In genomic region chr10:80421369-80422220, GRCh38 we compare ENCODE assay signal across 14 cellular contexts. TPM values are rescaled to one million over a fixed set of nuclear protein-coding genes. Genes with fewer than 3 reads are reported as not detected.
A peak's percentile ranks its signal among the peaks of the same experiment; 100 is the strongest.
DNase-seq lines count a peak whose midpoint lies in the region; ATAC-seq, FAIRE-seq and TF ChIP-seq lines count a peak whose summit lies in the region.
"Had no signal": no experiment of that assay in that cellular context is flagged by ENCODE, and none has a peak within 500 bp of the region (broad histone marks: within the 10 kb centered on the region; RNA-seq: fewer than 3 reads in every experiment).

No MANE protein-coding gene starts in this region.

- H3K9ac ChIP-seq in GM12878 (ENCODE audit: control insufficient read depth, insufficient read depth, low read length), result no peak overlapping the region; the same call in 1 of the 2 replicates

- no peak for TF ChIP-seq POLR2A in GM12878 (IDR thresholded peaks at IDR 0.05; ENCODE audit: low read depth, low read length)

- peaks cover 21% of the 10 kb centered on the region for H3K4me1 ChIP-seq in GM12878 (ENCODE audit: control insufficient read depth, insufficient read depth, low read length)

- H3K4me1 Mint-ChIP-seq in T-helper 17 cell, result peaks cover 3% of the 10 kb centered on the region
- H3K4me1 Mint-ChIP-seq in activated T-cell treated with anti-CD3 and anti-CD28 coated beads, Interleukin-2, amount 50 U/mL, for 72 hours (ENCODE audit: low read depth), result no peaks in the 10 kb centered on the region
- H3K4me1 Mint-ChIP-seq in activated naive CD4-positive, alpha-beta T cell treated with anti-CD3 and anti-CD28 coated beads for 36 hours (ENCODE audit: low read depth), result no peaks in the 10 kb centered on the region
- H3K4me1 Mint-ChIP-seq: activated CD4-positive, alpha-beta memory T cell treated with anti-CD3 and anti-CD28 coated beads, Interleukin-2, amount 10 ng/mL, durations not matched to agents 7 days and 5 days; natural killer cell had no signal

- peak overlapping the region; percentile 72 for H3K4me2 ChIP-seq in GM12878 (ENCODE audit: control insufficient read depth, insufficient read depth)

- H3K9me3 Mint-ChIP-seq in activated T-cell treated with anti-CD3 and anti-CD28 coated beads, Interleukin-2, amount 50 U/mL, for 72 hours, result no peaks in the 10 kb centered on the region
- no peaks in the 10 kb centered on the region for H3K9me3 Mint-ChIP-seq in activated naive CD4-positive, alpha-beta T cell treated with anti-CD3 and anti-CD28 coated beads for 36 hours
- H3K9me3 Mint-ChIP-seq: activated CD4-positive, alpha-beta memory T cell treated with anti-CD3 and anti-CD28 coated beads, Interleukin-2, amount 10 ng/mL, durations not matched to agents 7 days and 5 days; natural killer cell had no signal

- H3K9me3 ChIP-seq in GM12878 (replicated peaks; ENCODE audit: control insufficient read depth, insufficient read depth, low read length), result no peaks in the 10 kb centered on the region
- H3K9me3 ChIP-seq in T-helper 17 cell (ENCODE audit: control insufficient read depth, low read length, poor library complexity, severe bottlenecking), result no peaks in the 10 kb centered on the region
- H3K9me3 ChIP-seq: gastrocnemius medialis had no signal

- peak; percentile 40 for DNase-seq in GM12878 (ENCODE audit: low read depth, low spot score)
- DNase-seq in T-helper 17 cell, result no peak
- no peak for DNase-seq in activated T-cell treated with anti-CD3 and anti-CD28 coated beads, Interleukin-2, amount 50 U/mL, for 72 hours
- no peak for DNase-seq in activated naive CD4-positive, alpha-beta T cell treated with anti-CD3 and anti-CD28 coated beads for 36 hours
- DNase-seq in NCI-H1417 treated with DMSO at 0.1 percent for 48 hours (lab: John Stamatoyannopoulos, UW), result no peak
- DNase-seq: activated CD4-positive, alpha-beta memory T cell treated with anti-CD3 and anti-CD28 coated beads, Interleukin-2, amount 10 ng/mL, durations not matched to agents 7 days and 5 days; brain microvascular endothelial cell; gastrocnemius medialis; natural killer cell; NCI-H524 treated with DMSO at 0.1 percent for 48 hours; stimulated activated CD4-positive, alpha-beta T cell treated with anti-CD3 and anti-CD28 coated beads, Interleukin-4, amount 100 ng/mL, for 24 hours had no signal

- peak overlapping the region; percentile 68 for H2AFZ ChIP-seq in GM12878 (ENCODE audit: control insufficient read depth, low read depth, low read length)

- CTCF ChIA-PET in GM12878 (lab: Yijun Ruan, JAX), result interaction anchor here (0.8 to 6.2 kb wide), 18 partner anchors 8 to 597 kb away, joined by 3 to 33 read pairs (median 5); partner anchors contain the start of gene PRXL2A
- CTCF ChIA-PET in activated naive CD4-positive, alpha-beta T cell treated with anti-CD3 and anti-CD28 coated beads for 36 hours (lab: Charles Lee), result interaction anchor here (0.6 to 2.1 kb wide), 4 partner anchors 44 to 175 kb away, joined by 4 to 9 read pairs (median 4); no protein-coding TSS in a partner anchor

- no peaks in the 10 kb centered on the region for H3K36me3 Mint-ChIP-seq in T-helper 17 cell (ENCODE audit: low read depth)
- H3K36me3 Mint-ChIP-seq in activated T-cell treated with anti-CD3 and anti-CD28 coated beads, Interleukin-2, amount 50 U/mL, for 72 hours (ENCODE audit: insufficient read depth in 2 of 2), result no peaks in the 10 kb centered on the region
- peaks cover 7% of the 10 kb centered on the region for H3K36me3 Mint-ChIP-seq in activated naive CD4-positive, alpha-beta T cell treated with anti-CD3 and anti-CD28 coated beads for 36 hours (ENCODE audit: low read depth)
- H3K36me3 Mint-ChIP-seq: natural killer cell had no signal

- no peaks in the 10 kb centered on the region for H3K27me3 ChIP-seq in GM12878 (replicated peaks in 1 of 2; ENCODE audit: control insufficient read depth in 2 of 2, insufficient read depth in 2 of 2, low read length in 1 of 2)
- H3K27me3 ChIP-seq: brain microvascular endothelial cell, gastrocnemius medialis had no signal

- ATAC-seq in GM18508 (IDR thresholded peaks at IDR 0.05; ENCODE audit: insufficient read depth, unreplicated experiment) (peak; percentile 86), GM21528 (IDR thresholded peaks at IDR 0.05; ENCODE audit: low FRiP score, unreplicated experiment) (peak; percentile 90), HG03354 (IDR thresholded peaks at IDR 0.05; ENCODE audit: poor library complexity, severe bottlenecking, unreplicated experiment) (peak; percentile 95), GM12878 (peak; percentile 92), T-helper 17 cell (no peak)
- no peak for ATAC-seq in activated T-cell treated with anti-CD3 and anti-CD28 coated beads, Interleukin-2, amount 50 U/mL, for 72 hours (replicated peaks in 1 of 2)
- ATAC-seq: gastrocnemius medialis, natural killer cell had no signal

- H3K27me3 Mint-ChIP-seq in T-helper 17 cell, result no peaks in the 10 kb centered on the region
- H3K27me3 Mint-ChIP-seq in activated T-cell treated with anti-CD3 and anti-CD28 coated beads, Interleukin-2, amount 50 U/mL, for 72 hours (ENCODE audit: low read depth), result no peaks in the 10 kb centered on the region
- no peaks in the 10 kb centered on the region for H3K27me3 Mint-ChIP-seq in activated naive CD4-positive, alpha-beta T cell treated with anti-CD3 and anti-CD28 coated beads for 36 hours (ENCODE audit: low read depth)

- intact Hi-C loops in GM12878 (cut with micrococcal nuclease; ENCODE audit: unreplicated experiment), result no loop called here
- intact Hi-C loops in activated naive CD4-positive, alpha-beta T cell treated with anti-CD3 and anti-CD28 coated beads for 36 hours (cut with micrococcal nuclease), result no loop called here

- H3K79me2 ChIP-seq in GM12878 (ENCODE audit: control insufficient read depth, insufficient read depth, low read length), result no peaks in the 10 kb centered on the region

- no peaks in the 10 kb centered on the region for H4K20me1 ChIP-seq in GM12878 (ENCODE audit: control insufficient read depth, insufficient read depth)

- WGBS in GM12878 (ENCODE audit: insufficient coverage, insufficient replicate concordance, low lambda C conversion rate, missing lambda C conversion rate), result 15% methylated on average over 6 of the region's 6 CpGs

- SMC1A ChIA-PET in GM12878 (lab: Charles Lee; ENCODE audit: uncharacterized antibody, unreplicated experiment), result interaction anchor here (0.6 to 3.9 kb wide), 18 partner anchors 9 to 757 kb away, joined by 3 to 26 read pairs (median 4); no protein-coding TSS in a partner anchor

- no peak for TF ChIP-seq CTCF in GM12878 (IDR thresholded peaks at IDR 0.05 in 2 of 3, conservative IDR thresholded peaks at IDR 0.05 in 1 of 3; ENCODE audit: control insufficient read depth in 2 of 3, extremely low read depth in 1 of 3, insufficient read depth in 1 of 3, low read depth in 3 of 3, low read length in 3 of 3)

- no peak for TF ChIP-seq RAD21 in GM12878 (IDR thresholded peaks at IDR 0.05; ENCODE audit: insufficient read depth, low read depth, low read length)

- POLR2A ChIA-PET in GM12878 (lab: Charles Lee), result interaction anchor here (0.7 to 2.3 kb wide), 6 partner anchors 12 to 78 kb away, joined by 3 to 10 read pairs (median 5); partner anchors contain the start of gene PRXL2A

- no peaks in the 10 kb centered on the region for H3K36me3 ChIP-seq in GM12878 (ENCODE audit: control insufficient read depth in 2 of 2, insufficient read depth in 2 of 2, low read length in 1 of 2)
- H3K36me3 ChIP-seq: brain microvascular endothelial cell had no signal

- RAD21 ChIA-PET in GM12878 (lab: Charles Lee; ENCODE audit: unreplicated experiment), result interaction anchor here (0.7 to 3.4 kb wide), 9 partner anchors 13 to 277 kb away, joined by 3 to 22 read pairs (median 3); partner anchors contain the start of gene PRXL2A

- H3K27ac ChIP-seq in GM12878 (ENCODE audit: control insufficient read depth, insufficient read depth), result peak overlapping the region; percentile 47
- H3K27ac ChIP-seq: brain microvascular endothelial cell, gastrocnemius medialis had no signal

- no peak overlapping the region for H3K4me3 Mint-ChIP-seq in T-helper 17 cell
- no peak overlapping the region for H3K4me3 Mint-ChIP-seq in activated T-cell treated with anti-CD3 and anti-CD28 coated beads, Interleukin-2, amount 50 U/mL, for 72 hours
- H3K4me3 Mint-ChIP-seq in activated naive CD4-positive, alpha-beta T cell treated with anti-CD3 and anti-CD28 coated beads for 36 hours, result no peak overlapping the region
- H3K4me3 Mint-ChIP-seq: activated CD4-positive, alpha-beta memory T cell treated with anti-CD3 and anti-CD28 coated beads, Interleukin-2, amount 10 ng/mL, durations not matched to agents 7 days and 5 days; natural killer cell had no signal

- no peak overlapping the region for H3K27ac Mint-ChIP-seq in T-helper 17 cell
- no peak overlapping the region for H3K27ac Mint-ChIP-seq in activated T-cell treated with anti-CD3 and anti-CD28 coated beads, Interleukin-2, amount 50 U/mL, for 72 hours
- H3K27ac Mint-ChIP-seq in activated naive CD4-positive, alpha-beta T cell treated with anti-CD3 and anti-CD28 coated beads for 36 hours, result no peak overlapping the region
- H3K27ac Mint-ChIP-seq: activated CD4-positive, alpha-beta memory T cell treated with anti-CD3 and anti-CD28 coated beads, Interleukin-2, amount 10 ng/mL, durations not matched to agents 7 days and 5 days; natural killer cell had no signal

- in situ Hi-C loops in GM12878 (cut with MboI), result no loop called here

- no peak for TF ChIP-seq EP300 in GM12878 (IDR thresholded peaks at IDR 0.05; ENCODE audit: borderline replicate concordance in 1 of 2, control insufficient read depth in 1 of 2, low read depth in 2 of 2, low read length in 2 of 2)

- FAIRE-seq in GM12878 (lab: Jason Lieb, UNC), result peak; percentile 38

- H3K4me3 ChIP-seq in GM12878, result peak overlapping the region; percentile 23; the same call in 1 of the 2 replicates
- H3K4me3 ChIP-seq: gastrocnemius medialis had no signal

- BruUV-seq in GM12878 (replicated peaks; lab: Mats Ljungman, UMichigan), result no TSS peak

RNA-seq across cellular contexts. Expression of gene PRXL2A, which starts 13.2 kb away (rescaled TPM):
- 4.0 and 4.3 TPM in 2 replicates for total RNA-seq in GM12878 (2013; cell fraction: nucleolus; rRNA removed)
- 6.9 and 11.1 TPM in 2 replicates for total RNA-seq in GM12878 (2014; rRNA removed)
- 14.7 and 15.6 TPM in 2 replicates for total RNA-seq in GM12878 (2014; rRNA removed; fragmentation: Illumina TruSeq; extraction: Trizol)
- 11.0 and 11.4 TPM in 2 replicates for total RNA-seq in GM12878 (2021)
- 12.7 TPM for polyA plus RNA-seq in GM12878 (2011; ENCODE audit: low read depth)
- polyA plus RNA-seq in GM12878 (2011; rRNA removed), result 2.8 and 3.4 TPM in 2 replicates
- 1.3 and 1.6 TPM in 2 replicates for polyA plus RNA-seq in GM12878 (2011; cell fraction: cytosol; rRNA removed)
- polyA plus RNA-seq in GM12878 (2011; cell fraction: nucleus; rRNA removed), result 0.45 and 0.51 TPM in 2 replicates
- 17.3 and 17.8 TPM in 2 replicates for polyA plus RNA-seq in GM12878 (2012)
- 15.6 and 17.8 TPM in 2 replicates for polyA plus RNA-seq in GM12878 (2014; fragmentation: Illumina TruSeq; extraction: Trizol)
- polyA plus RNA-seq in GM12878 (2014; fragmentation: Nextera tagmentation; extraction: Ambion mirVana), result 10 to 100 TPM in 1 of 2 experiments, 1 to 10 TPM in 1; 5.1 to 10.0 TPM
- 10.0 and 12.6 TPM in 2 replicates for polyA plus RNA-seq in GM12878 (2014; rRNA removed)
- 10 to 100 TPM; 10.9 to 13.7 TPM for polyA plus RNA-seq in GM12878 (2016; fragmentation: Nextera tagmentation; extraction: Ambion mirVana)
- 0.73 and 1.1 TPM in 2 replicates for polyA minus RNA-seq in GM12878 (2011; rRNA and poly(A)+ RNA removed)
- polyA minus RNA-seq in GM12878 (2011; cell fraction: cytosol; rRNA and poly(A)+ RNA removed), result not detected in 2 replicates
- polyA minus RNA-seq in GM12878 (2011; cell fraction: nucleus; rRNA and poly(A)+ RNA removed), result 0.24 and 0.38 TPM in 2 replicates
- total RNA-seq in T-helper 17 cell, result 1 to 10 TPM in 1 of 2 donors, under 1 TPM in 1; 0.94 to 1.5 TPM
- total RNA-seq in activated T-cell treated with anti-CD3 and anti-CD28 coated beads, Interleukin-2, amount 50 U/mL, for 72 hours, result 10 to 100 TPM; 11.0 to 15.5 TPM
- 10 to 100 TPM; 17.6 to 17.7 TPM for total RNA-seq in activated naive CD4-positive, alpha-beta T cell treated with anti-CD3 and anti-CD28 coated beads for 36 hours

RNA-seq across cellular contexts. Expression of gene TSPAN14, which starts 32.5 kb away (rescaled TPM):
- 100 and 110 TPM in 2 replicates for total RNA-seq in GM12878 (2013; cell fraction: nucleolus; rRNA removed)
- total RNA-seq in GM12878 (2014; rRNA removed) (12.5 and 13.3 TPM in 2 replicates), GM12878 (2014; rRNA removed; fragmentation: Illumina TruSeq; extraction: Trizol) (8.0 and 8.1 TPM in 2 replicates), GM12878 (2021) (30.0 and 31.7 TPM in 2 replicates), T-helper 17 cell (100 to 1,000 TPM; 118 to 139 TPM)
- polyA plus RNA-seq in GM12878 (2011; ENCODE audit: low read depth), result 7.3 TPM
- polyA plus RNA-seq in GM12878 (2011; rRNA removed) (18.8 and 27.8 TPM in 2 replicates), GM12878 (2014; fragmentation: Illumina TruSeq; extraction: Trizol) (8.6 and 16.9 TPM in 2 replicates), GM12878 (2014; fragmentation: Nextera tagmentation; extraction: Ambion mirVana) (1 to 10 TPM; 2.5 to 2.6 TPM), GM12878 (2014; rRNA removed) (21.1 and 23.3 TPM in 2 replicates), GM12878 (2016; fragmentation: Nextera tagmentation; extraction: Ambion mirVana) (10 to 100 TPM; 19.0 to 22.0 TPM)
- polyA plus RNA-seq in GM12878 (2011; cell fraction: cytosol; rRNA removed), result 31.9 and 34.2 TPM in 2 replicates
- 45.1 and 52.6 TPM in 2 replicates for polyA plus RNA-seq in GM12878 (2011; cell fraction: nucleus; rRNA removed)
- 11.9 and 19.2 TPM in 2 replicates for polyA plus RNA-seq in GM12878 (2012)
- 21.3 and 31.5 TPM in 2 replicates for polyA minus RNA-seq in GM12878 (2011; rRNA and poly(A)+ RNA removed)
- 8.9 and 10.2 TPM in 2 replicates for polyA minus RNA-seq in GM12878 (2011; cell fraction: cytosol; rRNA and poly(A)+ RNA removed)
- polyA minus RNA-seq in GM12878 (2011; cell fraction: nucleus; rRNA and poly(A)+ RNA removed), result 17.2 and 26.6 TPM in 2 replicates
- 10 to 100 TPM; 44.2 to 47.8 TPM for total RNA-seq in activated T-cell treated with anti-CD3 and anti-CD28 coated beads, Interleukin-2, amount 50 U/mL, for 72 hours
- 10 to 100 TPM; 33.5 to 35.5 TPM for total RNA-seq in activated naive CD4-positive, alpha-beta T cell treated with anti-CD3 and anti-CD28 coated beads for 36 hours

Comparison
In these comparisons a context has a peak if more than half of its experiments do, and no peak if none do; other contexts are left out.
1. ATAC-seq: peak in GM18508 (single experiment), GM21528 (single experiment), HG03354 (single experiment) and GM12878 (single experiment); none in T-helper 17 cell (single experiment) and activated T-cell treated with anti-CD3 and anti-CD28 coated beads, Interleukin-2, amount 50 U/mL, for 72 hours (0 of 2).